ENCODE assay signal across 1 cellular context in the genomic region with DNA sequence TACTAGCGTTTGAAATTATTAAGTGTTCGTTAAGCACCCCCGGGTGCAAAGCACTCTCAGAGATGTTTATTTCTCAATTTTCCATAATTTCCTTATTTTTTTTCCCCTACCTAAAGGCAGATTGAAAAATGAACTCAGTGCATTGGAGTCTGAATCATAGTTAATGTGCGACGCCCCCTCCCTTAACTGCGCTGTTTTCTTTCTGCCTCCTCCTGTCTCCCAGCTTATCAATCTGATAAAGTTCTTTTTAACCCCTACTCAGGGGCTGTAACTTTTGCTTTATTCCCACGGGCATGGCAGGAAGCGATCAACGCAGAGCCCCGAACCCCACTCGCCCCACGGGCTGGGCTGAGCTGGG.
TF ChIP-seq lines count a peak whose summit lies in the region.

No MANE protein-coding gene starts in this region.

TF ChIP-seq in GM12878, 131 proteins besides CTCF, POLR2A, EP300 and RAD21 (continued from another document):
- TF ChIP-seq, protein P1, sequence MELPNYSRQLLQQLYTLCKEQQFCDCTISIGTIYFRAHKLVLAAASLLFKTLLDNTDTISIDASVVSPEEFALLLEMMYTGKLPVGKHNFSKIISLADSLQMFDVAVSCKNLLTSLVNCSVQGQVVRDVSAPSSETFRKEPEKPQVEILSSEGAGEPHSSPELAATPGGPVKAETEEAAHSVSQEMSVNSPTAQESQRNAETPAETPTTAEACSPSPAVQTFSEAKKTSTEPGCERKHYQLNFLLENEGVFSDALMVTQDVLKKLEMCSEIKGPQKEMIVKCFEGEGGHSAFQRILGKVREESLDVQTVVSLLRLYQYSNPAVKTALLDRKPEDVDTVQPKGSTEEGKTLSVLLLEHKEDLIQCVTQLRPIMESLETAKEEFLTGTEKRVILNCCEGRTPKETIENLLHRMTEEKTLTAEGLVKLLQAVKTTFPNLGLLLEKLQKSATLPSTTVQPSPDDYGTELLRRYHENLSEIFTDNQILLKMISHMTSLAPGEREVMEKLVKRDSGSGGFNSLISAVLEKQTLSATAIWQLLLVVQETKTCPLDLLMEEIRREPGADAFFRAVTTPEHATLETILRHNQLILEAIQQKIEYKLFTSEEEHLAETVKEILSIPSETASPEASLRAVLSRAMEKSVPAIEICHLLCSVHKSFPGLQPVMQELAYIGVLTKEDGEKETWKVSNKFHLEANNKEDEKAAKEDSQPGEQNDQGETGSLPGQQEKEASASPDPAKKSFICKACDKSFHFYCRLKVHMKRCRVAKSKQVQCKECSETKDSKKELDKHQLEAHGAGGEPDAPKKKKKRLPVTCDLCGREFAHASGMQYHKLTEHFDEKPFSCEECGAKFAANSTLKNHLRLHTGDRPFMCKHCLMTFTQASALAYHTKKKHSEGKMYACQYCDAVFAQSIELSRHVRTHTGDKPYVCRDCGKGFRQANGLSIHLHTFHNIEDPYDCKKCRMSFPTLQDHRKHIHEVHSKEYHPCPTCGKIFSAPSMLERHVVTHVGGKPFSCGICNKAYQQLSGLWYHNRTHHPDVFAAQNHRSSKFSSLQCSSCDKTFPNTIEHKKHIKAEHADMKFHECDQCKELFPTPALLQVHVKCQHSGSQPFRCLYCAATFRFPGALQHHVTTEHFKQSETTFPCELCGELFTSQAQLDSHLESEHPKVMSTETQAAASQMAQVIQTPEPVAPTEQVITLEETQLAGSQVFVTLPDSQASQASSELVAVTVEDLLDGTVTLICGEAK (IDR thresholded peaks at IDR 0.05; ENCODE audit: borderline replicate concordance) = no peak
- no peak for TF ChIP-seq YY1 (IDR thresholded peaks at IDR 0.05; ENCODE audit: low read depth, low read length)
- TF ChIP-seq EZH2 (IDR thresholded peaks at IDR 0.05; ENCODE audit: borderline replicate concordance, control insufficient read depth, low read depth, low read length) = no peak
- TF ChIP-seq KDM1A (IDR thresholded peaks at IDR 0.05; ENCODE audit: borderline replicate concordance) = no peak
- TF ChIP-seq, protein P2, sequence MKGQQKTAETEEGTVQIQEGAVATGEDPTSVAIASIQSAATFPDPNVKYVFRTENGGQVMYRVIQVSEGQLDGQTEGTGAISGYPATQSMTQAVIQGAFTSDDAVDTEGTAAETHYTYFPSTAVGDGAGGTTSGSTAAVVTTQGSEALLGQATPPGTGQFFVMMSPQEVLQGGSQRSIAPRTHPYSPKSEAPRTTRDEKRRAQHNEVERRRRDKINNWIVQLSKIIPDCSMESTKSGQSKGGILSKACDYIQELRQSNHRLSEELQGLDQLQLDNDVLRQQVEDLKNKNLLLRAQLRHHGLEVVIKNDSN (IDR thresholded peaks at IDR 0.05; ENCODE audit: borderline replicate concordance, extremely low read length, insufficient read depth, low read depth, low read length) = no peak
- TF ChIP-seq HCFC1 (IDR thresholded peaks at IDR 0.05; ENCODE audit: low read length) = no peak
